In genomic region chr15:95757171-95757570, GRCh38 we compare ENCODE assay signal across 34 cellular contexts.
"Had no signal": no experiment of that assay in that cellular context is flagged by ENCODE, and none has a peak within 500 bp of the region (broad histone marks: within the 10 kb centered on the region; RNA-seq: fewer than 3 reads in every experiment).

No MANE protein-coding gene starts in this region.

- H3K4me3 ChIP-seq: adrenal gland, body of pancreas, heart left ventricle had no signal

- H3K27me3 ChIP-seq: adrenal gland, body of pancreas, heart left ventricle had no signal

- H3K4me1 ChIP-seq: adrenal gland, body of pancreas had no signal

- H3K4me3 Mint-ChIP-seq: activated CD4-positive, alpha-beta memory T cell treated with anti-CD3 and anti-CD28 coated beads for 36 hours; activated CD4-positive, alpha-beta T cell treated with anti-CD3 and anti-CD28 coated beads for 36 hours; activated CD4-positive, alpha-beta T cell treated with anti-CD3 and anti-CD28 coated beads, Interleukin-2, amount 10 ng/mL, durations not matched to agents 24 days and 14 days; activated CD8-positive, alpha-beta memory T cell treated with anti-CD3 and anti-CD28 coated beads, Interleukin-2, amount 10 ng/mL, durations not matched to agents 7 days and 5 days; activated CD8-positive, alpha-beta T cell treated with anti-CD3 and anti-CD28 coated beads, Interleukin-2, amount 10 ng/mL, durations not matched to agents 7 days and 5 days; activated naive CD4-positive, alpha-beta T cell treated with anti-CD3 and anti-CD28 coated beads for 36 hours; activated naive CD4-positive, alpha-beta T cell treated with anti-CD3 and anti-CD28 coated beads, Interleukin-2, amount 50 U/mL, for 24 hours; activated naive CD8-positive, alpha-beta T cell treated with anti-CD3 and anti-CD28 coated beads for 36 hours; activated naive CD8-positive, alpha-beta T cell treated with anti-CD3 and anti-CD28 coated beads, Interleukin-2, amount 50 U/mL, for 24 hours; activated T-helper 1 cell treated with anti-CD3 and anti-CD28 coated beads, Interleukin-12 subunit alpha, Interleukin-12 subunit beta, Interleukin-2, Interleukin-4 antibody, amounts not matched to agents 30 ng/mL and 10 ng/mL and 1 ng/mL, durations not matched to agents 14 hours and 24 hours and 36 hours; T-helper 17 cell; T-helper 2 cell treated with Interferon-gamma antibody and Interleukin-4, amounts not matched to agents 5 μg/mL and 100 μg/mL, for 36 hours had no signal

- H3K27ac ChIP-seq: adrenal gland, body of pancreas, epithelial cell of prostate had no signal

- H3K9me3 Mint-ChIP-seq: activated CD4-positive, alpha-beta memory T cell treated with anti-CD3 and anti-CD28 coated beads for 36 hours; activated CD4-positive, alpha-beta T cell treated with anti-CD3 and anti-CD28 coated beads, Interleukin-2, amount 10 ng/mL, durations not matched to agents 24 days and 14 days; activated naive CD4-positive, alpha-beta T cell treated with anti-CD3 and anti-CD28 coated beads for 36 hours; activated naive CD4-positive, alpha-beta T cell treated with anti-CD3 and anti-CD28 coated beads, Interleukin-2, amount 50 U/mL, for 24 hours; activated naive CD8-positive, alpha-beta T cell treated with anti-CD3 and anti-CD28 coated beads for 36 hours; activated naive CD8-positive, alpha-beta T cell treated with anti-CD3 and anti-CD28 coated beads, Interleukin-2, amount 50 U/mL, for 24 hours; activated T-helper 1 cell treated with anti-CD3 and anti-CD28 coated beads, Interleukin-12 subunit alpha, Interleukin-12 subunit beta, Interleukin-2, Interleukin-4 antibody, amounts not matched to agents 30 ng/mL and 10 ng/mL and 1 ng/mL, durations not matched to agents 14 hours and 24 hours and 36 hours; activated T-helper 2 cell treated with anti-CD3 and anti-CD28 coated beads, Interferon-gamma antibody, Interleukin-2, Interleukin-4, amounts not matched to agents 10 μg/mL and 5 μg/mL and 100 μg/mL, durations not matched to agents 14 hours and 24 hours and 36 hours; T-helper 2 cell treated with Interferon-gamma antibody and Interleukin-4, amounts not matched to agents 5 μg/mL and 100 μg/mL, for 36 hours had no signal

- DNase-seq: activated CD4-positive, alpha-beta memory T cell treated with anti-CD3 and anti-CD28 coated beads for 36 hours; activated CD4-positive, alpha-beta T cell treated with anti-CD3 and anti-CD28 coated beads for 36 hours; activated CD4-positive, alpha-beta T cell treated with anti-CD3 and anti-CD28 coated beads, Interleukin-2, amount 10 ng/mL, durations not matched to agents 24 days and 14 days; activated CD4-positive, CD25-positive, alpha-beta regulatory T cell; activated CD4-positive, CD25-positive, alpha-beta regulatory T cell treated with anti-CD3 and anti-CD28 coated beads, Interleukin-2, amount 50 U/mL, for 72 hours; activated CD8-positive, alpha-beta memory T cell treated with anti-CD3 and anti-CD28 coated beads, Interleukin-2, amount 10 ng/mL, durations not matched to agents 7 days and 5 days; activated CD8-positive, alpha-beta memory T cell treated with anti-CD3 and anti-CD28 coated beads, Interleukin-2, amount 50 U/mL, for 4 hours; activated CD8-positive, alpha-beta T cell treated with anti-CD3 and anti-CD28 coated beads, Interleukin-2, amount 10 ng/mL, durations not matched to agents 7 days and 5 days; activated effector memory CD4-positive, alpha-beta T cell treated with anti-CD3 and anti-CD28 coated beads, Interleukin-2, amount 50 U/mL, for 16 hours; activated naive CD4-positive, alpha-beta T cell treated with anti-CD3 and anti-CD28 coated beads for 36 hours; activated naive CD8-positive, alpha-beta T cell treated with anti-CD3 and anti-CD28 coated beads for 36 hours; activated naive CD8-positive, alpha-beta T cell treated with anti-CD3 and anti-CD28 coated beads, Interleukin-2, amount 50 U/mL, for 24 hours; activated T-cell treated with anti-CD3 and anti-CD28 coated beads, Interleukin-2, amount 50 U/mL, for 1 hour; activated T-cell treated with anti-CD3 and anti-CD28 coated beads, Interleukin-2, amount 50 U/mL, for 48 hours; adrenal gland; amygdala; aorta; body of pancreas; caudate nucleus; cortex of kidney; dermis blood vessel endothelial cell; effector CD4-positive, alpha-beta T cell; foreskin fibroblast; heart left ventricle; T-helper 17 cell; T1000 had no signal

- H3K4me1 Mint-ChIP-seq: activated CD4-positive, alpha-beta T cell treated with anti-CD3 and anti-CD28 coated beads for 36 hours; activated CD4-positive, alpha-beta T cell treated with anti-CD3 and anti-CD28 coated beads, Interleukin-2, amount 10 ng/mL, durations not matched to agents 24 days and 14 days; activated CD8-positive, alpha-beta memory T cell treated with anti-CD3 and anti-CD28 coated beads, Interleukin-2, amount 10 ng/mL, durations not matched to agents 7 days and 5 days; activated naive CD4-positive, alpha-beta T cell treated with anti-CD3 and anti-CD28 coated beads, Interleukin-2, amount 50 U/mL, for 24 hours; activated naive CD8-positive, alpha-beta T cell treated with anti-CD3 and anti-CD28 coated beads for 36 hours; activated naive CD8-positive, alpha-beta T cell treated with anti-CD3 and anti-CD28 coated beads, Interleukin-2, amount 50 U/mL, for 24 hours; T-helper 17 cell had no signal

- H3K27ac Mint-ChIP-seq: activated CD4-positive, alpha-beta memory T cell treated with anti-CD3 and anti-CD28 coated beads for 36 hours; activated CD4-positive, alpha-beta T cell treated with anti-CD3 and anti-CD28 coated beads for 36 hours; activated CD4-positive, alpha-beta T cell treated with anti-CD3 and anti-CD28 coated beads, Interleukin-2, amount 10 ng/mL, durations not matched to agents 24 days and 14 days; activated CD8-positive, alpha-beta memory T cell treated with anti-CD3 and anti-CD28 coated beads, Interleukin-2, amount 10 ng/mL, durations not matched to agents 7 days and 5 days; activated CD8-positive, alpha-beta T cell treated with anti-CD3 and anti-CD28 coated beads, Interleukin-2, amount 10 ng/mL, durations not matched to agents 7 days and 5 days; activated naive CD4-positive, alpha-beta T cell treated with anti-CD3 and anti-CD28 coated beads for 36 hours; activated naive CD4-positive, alpha-beta T cell treated with anti-CD3 and anti-CD28 coated beads, Interleukin-2, amount 50 U/mL, for 24 hours; activated naive CD8-positive, alpha-beta T cell treated with anti-CD3 and anti-CD28 coated beads for 36 hours; activated naive CD8-positive, alpha-beta T cell treated with anti-CD3 and anti-CD28 coated beads, Interleukin-2, amount 50 U/mL, for 24 hours; activated T-helper 1 cell treated with anti-CD3 and anti-CD28 coated beads, Interleukin-12 subunit alpha, Interleukin-12 subunit beta, Interleukin-2, Interleukin-4 antibody, amounts not matched to agents 30 ng/mL and 10 ng/mL and 1 ng/mL, durations not matched to agents 14 hours and 24 hours and 36 hours; activated T-helper 2 cell treated with anti-CD3 and anti-CD28 coated beads, Interferon-gamma antibody, Interleukin-2, Interleukin-4, amounts not matched to agents 10 μg/mL and 5 μg/mL and 100 μg/mL, durations not matched to agents 14 hours and 24 hours and 36 hours; T-helper 17 cell; T-helper 2 cell treated with Interferon-gamma antibody and Interleukin-4, amounts not matched to agents 5 μg/mL and 100 μg/mL, for 36 hours had no signal

- H3K27me3 Mint-ChIP-seq: activated CD4-positive, alpha-beta memory T cell treated with anti-CD3 and anti-CD28 coated beads for 36 hours; activated naive CD8-positive, alpha-beta T cell treated with anti-CD3 and anti-CD28 coated beads, Interleukin-2, amount 50 U/mL, for 24 hours; T-helper 17 cell had no signal

- ATAC-seq: activated CD4-positive, alpha-beta T cell treated with anti-CD3 and anti-CD28 coated beads for 36 hours; activated CD8-positive, alpha-beta memory T cell treated with anti-CD3 and anti-CD28 coated beads, Interleukin-2, amount 10 ng/mL, durations not matched to agents 7 days and 5 days; activated CD8-positive, alpha-beta T cell treated with anti-CD3 and anti-CD28 coated beads, Interleukin-2, amount 10 ng/mL, durations not matched to agents 7 days and 5 days; activated naive CD8-positive, alpha-beta T cell treated with anti-CD3 and anti-CD28 coated beads, Interleukin-2, amount 50 U/mL, for 24 hours; body of pancreas; esophagus mucosa; heart left ventricle; T-helper 17 cell had no signal

- H3K9me3 ChIP-seq: body of pancreas, heart left ventricle had no signal

- FAIRE-seq: endometrium, endothelial cell of umbilical vein had no signal

- H3K36me3 ChIP-seq: adrenal gland, heart left ventricle had no signal

- H3K36me3 Mint-ChIP-seq: activated CD8-positive, alpha-beta memory T cell treated with anti-CD3 and anti-CD28 coated beads, Interleukin-2, amount 10 ng/mL, durations not matched to agents 7 days and 5 days; activated naive CD4-positive, alpha-beta T cell treated with anti-CD3 and anti-CD28 coated beads, Interleukin-2, amount 50 U/mL, for 24 hours; activated naive CD8-positive, alpha-beta T cell treated with anti-CD3 and anti-CD28 coated beads for 36 hours had no signal
